In the genomic region with DNA sequence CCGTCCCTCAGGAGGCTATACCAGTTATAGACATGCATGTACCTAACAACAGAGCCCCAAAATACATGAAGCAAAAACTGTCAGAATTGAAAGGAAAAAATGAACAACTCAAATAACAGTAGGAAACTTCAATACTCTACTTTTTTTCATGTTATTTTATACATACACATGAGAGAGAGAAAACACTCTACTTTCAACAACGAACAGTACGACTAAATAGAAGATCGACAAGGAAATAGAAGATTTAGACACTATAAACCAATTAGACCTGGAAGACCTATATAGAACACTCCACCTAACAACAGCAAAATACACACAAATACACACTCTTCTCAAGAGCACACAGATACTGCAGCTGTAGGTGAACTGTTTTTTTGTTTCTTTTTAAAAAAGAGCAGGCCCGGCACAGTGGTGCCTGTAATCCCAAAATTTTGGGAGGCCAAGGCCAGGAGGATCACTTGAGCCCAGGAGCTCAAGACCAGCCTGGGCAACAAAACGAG, we compare ENCODE assay signal across 12 cellular contexts. TPM values are rescaled to one million over a fixed set of nuclear protein-coding genes. Genes with fewer than 3 reads are reported as not detected.
DNase-seq lines count a peak whose midpoint lies in the region; ATAC-seq and TF ChIP-seq lines count a peak whose summit lies in the region.
"Had no signal": no experiment of that assay in that cellular context is flagged by ENCODE, and none has a peak within 500 bp of the region (broad histone marks: within the 10 kb centered on the region; RNA-seq: fewer than 3 reads in every experiment).

No MANE protein-coding gene starts in this region.

- WGBS in suprapubic skin: 46% methylated on average over 6 of the region's 6 CpGs

- H3K4me3 ChIP-seq in suprapubic skin: no peak overlapping the region
- H3K4me3 ChIP-seq: body of pancreas, vagina had no signal

- no peaks in the 10 kb centered on the region for H3K9me3 Mint-ChIP-seq in activated naive CD4-positive, alpha-beta T cell treated with anti-CD3 and anti-CD28 coated beads for 36 hours
- H3K9me3 Mint-ChIP-seq in activated CD8-positive, alpha-beta T cell treated with anti-CD3 and anti-CD28 coated beads, Interleukin-2, amount 10 ng/mL, durations not matched to agents 7 days and 5 days (ENCODE audit: insufficient read depth): no peaks in the 10 kb centered on the region
- no peaks in the 10 kb centered on the region for H3K9me3 Mint-ChIP-seq in memory B cell

- no peaks in the 10 kb centered on the region for H3K36me3 ChIP-seq in suprapubic skin
- H3K36me3 ChIP-seq: vagina had no signal

- no peaks in the 10 kb centered on the region for H3K27me3 Mint-ChIP-seq in activated naive CD4-positive, alpha-beta T cell treated with anti-CD3 and anti-CD28 coated beads for 36 hours (ENCODE audit: low read depth)
- no peaks in the 10 kb centered on the region for H3K27me3 Mint-ChIP-seq in activated CD8-positive, alpha-beta T cell treated with anti-CD3 and anti-CD28 coated beads, Interleukin-2, amount 10 ng/mL, durations not matched to agents 7 days and 5 days (ENCODE audit: low read depth)
- no peaks in the 10 kb centered on the region for H3K27me3 Mint-ChIP-seq in memory B cell

- POLR2A ChIA-PET in activated CD8-positive, alpha-beta T cell treated with anti-CD3 and anti-CD28 coated beads, Interleukin-2, amount 10 ng/mL, durations not matched to agents 7 days and 5 days (lab: Charles Lee): interaction anchor here (1.2 to 2.7 kb wide), 3 partner anchors 10 to 36 kb away, joined by 4 to 11 read pairs (median 4); a partner anchor contains a TSS

- CTCF ChIA-PET in activated naive CD4-positive, alpha-beta T cell treated with anti-CD3 and anti-CD28 coated beads for 36 hours (lab: Charles Lee): interaction anchor here (0.6 to 1.1 kb wide), 4 partner anchors 13 to 40 kb away, joined by 3 to 4 read pairs (median 4); no protein-coding TSS in a partner anchor
- CTCF ChIA-PET in activated CD8-positive, alpha-beta T cell treated with anti-CD3 and anti-CD28 coated beads, Interleukin-2, amount 10 ng/mL, durations not matched to agents 7 days and 5 days (lab: Charles Lee): interaction anchor here (1.2 to 12.8 kb wide), 4 partner anchors 9 to 78 kb away, joined by 4 to 186 read pairs (median 8); no protein-coding TSS in a partner anchor

- H3K9me3 ChIP-seq in suprapubic skin: no peaks in the 10 kb centered on the region
- H3K9me3 ChIP-seq: body of pancreas, vagina had no signal

- H3K27ac Mint-ChIP-seq in activated naive CD4-positive, alpha-beta T cell treated with anti-CD3 and anti-CD28 coated beads for 36 hours: peak overlapping the region; percentile 48
- H3K27ac Mint-ChIP-seq in activated CD8-positive, alpha-beta T cell treated with anti-CD3 and anti-CD28 coated beads, Interleukin-2, amount 10 ng/mL, durations not matched to agents 7 days and 5 days: peak overlapping the region; percentile 65
- H3K27ac Mint-ChIP-seq in memory B cell: peak overlapping the region; percentile 85

- intact Hi-C loops in activated naive CD4-positive, alpha-beta T cell treated with anti-CD3 and anti-CD28 coated beads for 36 hours (cut with micrococcal nuclease): no loop called here

- TF ChIP-seq EP300 in suprapubic skin (IDR thresholded peaks at IDR 0.05): no peak

- DNase-seq in activated naive CD4-positive, alpha-beta T cell treated with anti-CD3 and anti-CD28 coated beads for 36 hours: no peak
- no peak for DNase-seq in activated naive CD4-positive, alpha-beta T cell treated with Interleukin-2 at 50 U/mL for 16 hours
- DNase-seq in activated CD8-positive, alpha-beta T cell treated with anti-CD3 and anti-CD28 coated beads, Interleukin-2, amount 10 ng/mL, durations not matched to agents 7 days and 5 days: no peak
- no peak for DNase-seq in memory B cell (ENCODE audit: low spot score in 2 of 2)
- no peak for DNase-seq in suprapubic skin (ENCODE audit: low spot score in 2 of 2)
- DNase-seq in NCI-H2081 (lab: John Stamatoyannopoulos, UW): no peak
- no peak for DNase-seq in NOMO-1 treated with DMSO at 0.1 percent for 48 hours (lab: John Stamatoyannopoulos, UW; ENCODE audit: unreplicated experiment)
- no peak for DNase-seq in effector CD4-positive, alpha-beta T cell
- DNase-seq: body of pancreas, NCI-H2029 had no signal

- no peaks in the 10 kb centered on the region for H3K27me3 ChIP-seq in suprapubic skin
- H3K27me3 ChIP-seq: body of pancreas, vagina had no signal

- no peak for ATAC-seq in activated CD8-positive, alpha-beta T cell treated with anti-CD3 and anti-CD28 coated beads, Interleukin-2, amount 10 ng/mL, durations not matched to agents 7 days and 5 days
- no peak for ATAC-seq in memory B cell (ENCODE audit: low read depth)
- ATAC-seq: body of pancreas had no signal

- TF ChIP-seq CTCF in suprapubic skin (IDR thresholded peaks at IDR 0.05): no peak

- H3K27ac ChIP-seq in suprapubic skin: peak overlapping the region; percentile 11
- H3K27ac ChIP-seq: epithelial cell of prostate, vagina had no signal

- peaks cover 100% of the 10 kb centered on the region for H3K4me1 ChIP-seq in suprapubic skin

- peaks cover 9% of the 10 kb centered on the region for H3K36me3 Mint-ChIP-seq in activated naive CD4-positive, alpha-beta T cell treated with anti-CD3 and anti-CD28 coated beads for 36 hours (ENCODE audit: low read depth)
- peaks cover 46% of the 10 kb centered on the region for H3K36me3 Mint-ChIP-seq in activated CD8-positive, alpha-beta T cell treated with anti-CD3 and anti-CD28 coated beads, Interleukin-2, amount 10 ng/mL, durations not matched to agents 7 days and 5 days (ENCODE audit: low read depth)
- peaks cover 2% of the 10 kb centered on the region for H3K36me3 Mint-ChIP-seq in memory B cell

- H3K4me3 Mint-ChIP-seq in activated naive CD4-positive, alpha-beta T cell treated with anti-CD3 and anti-CD28 coated beads for 36 hours: no peak overlapping the region
- H3K4me3 Mint-ChIP-seq in activated CD8-positive, alpha-beta T cell treated with anti-CD3 and anti-CD28 coated beads, Interleukin-2, amount 10 ng/mL, durations not matched to agents 7 days and 5 days: peak overlapping the region; percentile 9
- no peak overlapping the region for H3K4me3 Mint-ChIP-seq in memory B cell

- peaks cover 99% of the 10 kb centered on the region for H3K4me1 Mint-ChIP-seq in activated naive CD4-positive, alpha-beta T cell treated with anti-CD3 and anti-CD28 coated beads for 36 hours (ENCODE audit: low read depth)
- H3K4me1 Mint-ChIP-seq in activated CD8-positive, alpha-beta T cell treated with anti-CD3 and anti-CD28 coated beads, Interleukin-2, amount 10 ng/mL, durations not matched to agents 7 days and 5 days (ENCODE audit: low read depth): peaks cover 99% of the 10 kb centered on the region
- H3K4me1 Mint-ChIP-seq in memory B cell: peaks cover 66% of the 10 kb centered on the region

- TF ChIP-seq POLR2A in suprapubic skin (IDR thresholded peaks at IDR 0.05): no peak

RNA-seq across cellular contexts. Expression of gene PNMA1, which starts 34.7 kb away (rescaled TPM):
- 10 to 100 TPM; 18.5 to 19.2 TPM for total RNA-seq in activated naive CD4-positive, alpha-beta T cell treated with anti-CD3 and anti-CD28 coated beads for 36 hours
- 10 to 100 TPM; 24.4 to 25.6 TPM for total RNA-seq in activated CD8-positive, alpha-beta T cell treated with anti-CD3 and anti-CD28 coated beads, Interleukin-2, amount 10 ng/mL, durations not matched to agents 7 days and 5 days
- 1 to 10 TPM; 5.2 to 9.8 (median 6.4) TPM for total RNA-seq in suprapubic skin
